16 cellular contexts compared by ENCODE assay signal in genomic region chr18:77140030-77140429, GRCh38. TPM values are rescaled to one million over a fixed set of nuclear protein-coding genes. Genes with fewer than 3 reads are reported as not detected.
A peak's percentile ranks its signal among the peaks of the same experiment; 100 is the strongest.
DNase-seq lines count a peak whose midpoint lies in the region; ATAC-seq and TF ChIP-seq lines count a peak whose summit lies in the region.
"Had no signal": no experiment of that assay in that cellular context is flagged by ENCODE, and none has a peak within 500 bp of the region (broad histone marks: within the 10 kb centered on the region; RNA-seq: fewer than 3 reads in every experiment).

No MANE protein-coding gene starts in this region.

- no peak overlapping the region for H3K4me3 Mint-ChIP-seq in activated T-cell treated with anti-CD3 and anti-CD28 coated beads, Interleukin-2, amount 50 U/mL, for 24 hours
- no peak overlapping the region for H3K4me3 Mint-ChIP-seq in CD4-positive, alpha-beta T cell
- peak overlapping the region; percentile 28 for H3K4me3 Mint-ChIP-seq in activated B cell treated with CpG ODN at 0.5 μM for 24 hours
- peak overlapping the region in 4 of 10 donors; percentile 40 to 72 (median 51) for H3K4me3 Mint-ChIP-seq in naive thymus-derived CD8-positive, alpha-beta T cell
- H3K4me3 Mint-ChIP-seq: activated naive CD8-positive, alpha-beta T cell; neural crest cell had no signal

- H3K4me1 ChIP-seq in vagina: peaks cover 7% of the 10 kb centered on the region
- H3K4me1 ChIP-seq: A549 had no signal

- H3K27ac Mint-ChIP-seq in activated T-cell treated with anti-CD3 and anti-CD28 coated beads, Interleukin-2, amount 50 U/mL, for 24 hours: peak overlapping the region; percentile 77
- peak overlapping the region; percentile 88 for H3K27ac Mint-ChIP-seq in CD4-positive, alpha-beta T cell
- peak overlapping the region; percentile 82 for H3K27ac Mint-ChIP-seq in activated B cell treated with CpG ODN at 0.5 μM for 24 hours
- peak overlapping the region in 9 of 10 donors; percentile 60 to 87 (median 78) for H3K27ac Mint-ChIP-seq in naive thymus-derived CD8-positive, alpha-beta T cell

- H3K9me3 ChIP-seq in CD4-positive, alpha-beta T cell (ENCODE audit: control insufficient read depth, low read length): peaks cover 7% of the 10 kb centered on the region
- H3K9me3 ChIP-seq in vagina: no peaks in the 10 kb centered on the region
- H3K9me3 ChIP-seq: right lobe of liver had no signal

- H3K4me1 Mint-ChIP-seq in activated T-cell treated with anti-CD3 and anti-CD28 coated beads, Interleukin-2, amount 50 U/mL, for 24 hours (ENCODE audit: low read depth): peaks cover 38% of the 10 kb centered on the region
- H3K4me1 Mint-ChIP-seq in CD4-positive, alpha-beta T cell (ENCODE audit: low read depth): peaks cover 41% of the 10 kb centered on the region
- peaks cover 31% of the 10 kb centered on the region for H3K4me1 Mint-ChIP-seq in activated B cell treated with CpG ODN at 0.5 μM for 24 hours
- peaks cover 19 to 46% (median 33%) of the 10 kb centered on the region in 4 donors for H3K4me1 Mint-ChIP-seq in naive thymus-derived CD8-positive, alpha-beta T cell
- H3K4me1 Mint-ChIP-seq: neural crest cell had no signal

- no peaks in the 10 kb centered on the region for H3K27me3 Mint-ChIP-seq in activated T-cell treated with anti-CD3 and anti-CD28 coated beads, Interleukin-2, amount 50 U/mL, for 24 hours
- no peaks in the 10 kb centered on the region for H3K27me3 Mint-ChIP-seq in CD4-positive, alpha-beta T cell
- no peaks in the 10 kb centered on the region for H3K27me3 Mint-ChIP-seq in activated B cell treated with CpG ODN at 0.5 μM for 24 hours
- no peaks in the 10 kb centered on the region for H3K27me3 Mint-ChIP-seq in naive thymus-derived CD8-positive, alpha-beta T cell
- H3K27me3 Mint-ChIP-seq: activated naive CD8-positive, alpha-beta T cell had no signal

- no peaks in the 10 kb centered on the region for H3K36me3 ChIP-seq in vagina
- H3K36me3 ChIP-seq: right lobe of liver had no signal

- no peak for ATAC-seq in CD4-positive, alpha-beta T cell (ENCODE audit: poor library complexity)
- ATAC-seq in activated B cell treated with CpG ODN at 0.5 μM for 24 hours (ENCODE audit: low read depth): peak; percentile 67
- ATAC-seq in naive thymus-derived CD8-positive, alpha-beta T cell: no peak
- ATAC-seq in HG02642 (IDR thresholded peaks at IDR 0.05; ENCODE audit: poor library complexity, unreplicated experiment): no peak
- ATAC-seq: A549 had no signal

- H3K4me3 ChIP-seq in vagina: no peak overlapping the region
- H3K4me3 ChIP-seq: A549, mucosa of descending colon, right lobe of liver had no signal

- POLR2A ChIA-PET in CD4-positive, alpha-beta T cell (lab: Charles Lee): interaction anchor here (0.8 to 2.4 kb wide), 10 partner anchors 8 to 77 kb away, joined by 3 to 31 read pairs (median 6); partner anchors contain the start of gene MBP
- POLR2A ChIA-PET in activated B cell treated with CpG ODN at 0.5 μM for 24 hours (lab: Charles Lee): interaction anchor here (1.2 to 1.9 kb wide), 5 partner anchors 8 to 77 kb away, joined by 3 to 8 read pairs (median 5); partner anchors contain the start of gene MBP
- POLR2A ChIA-PET in naive thymus-derived CD8-positive, alpha-beta T cell (lab: Charles Lee): interaction anchor here (1.4 to 2.8 kb wide), 3 partner anchors 9 to 85 kb away, joined by 3 to 21 read pairs (median 5); partner anchors contain the start of gene MBP

- no peak for TF ChIP-seq POLR2A in vagina (IDR thresholded peaks at IDR 0.05)

- no peak overlapping the region for H3K27ac ChIP-seq in CD4-positive, alpha-beta T cell (ENCODE audit: low read depth, low read length)
- no peak overlapping the region for H3K27ac ChIP-seq in vagina
- H3K27ac ChIP-seq: A549, right lobe of liver had no signal

- H3K36me3 Mint-ChIP-seq in activated T-cell treated with anti-CD3 and anti-CD28 coated beads, Interleukin-2, amount 50 U/mL, for 24 hours (ENCODE audit: low read depth): peaks cover 19% of the 10 kb centered on the region
- H3K36me3 Mint-ChIP-seq in CD4-positive, alpha-beta T cell (ENCODE audit: low read depth): peaks cover 6% of the 10 kb centered on the region
- H3K36me3 Mint-ChIP-seq in activated B cell treated with CpG ODN at 0.5 μM for 24 hours (ENCODE audit: low read depth): peaks cover 11% of the 10 kb centered on the region
- H3K36me3 Mint-ChIP-seq in naive thymus-derived CD8-positive, alpha-beta T cell: peaks cover 0 to 14% (median 13%) of the 10 kb centered on the region in 3 donors

- no peaks in the 10 kb centered on the region for H3K27me3 ChIP-seq in CD4-positive, alpha-beta T cell (ENCODE audit: control insufficient read depth, insufficient read depth, low read length)
- H3K27me3 ChIP-seq in vagina: no peaks in the 10 kb centered on the region
- H3K27me3 ChIP-seq: right lobe of liver had no signal

- CTCF ChIA-PET in CD4-positive, alpha-beta T cell (lab: Charles Lee): no interaction called here
- CTCF ChIA-PET in activated B cell treated with CpG ODN at 0.5 μM for 24 hours (lab: Charles Lee): interaction anchor here (0.7 to 1.0 kb wide), 2 partner anchors 10 to 71 kb away, joined by 3 read pairs; no protein-coding TSS in a partner anchor

- TF ChIP-seq CTCF in CD4-positive, alpha-beta T cell (IDR thresholded peaks at IDR 0.05): no peak
- TF ChIP-seq CTCF in activated B cell treated with CpG ODN at 0.5 μM for 24 hours (IDR thresholded peaks at IDR 0.05) (no peak), vagina (IDR thresholded peaks at IDR 0.05) (no peak)

- DNase-seq in activated T-cell treated with anti-CD3 and anti-CD28 coated beads, Interleukin-2, amount 50 U/mL, for 24 hours: no peak
- DNase-seq in activated T-cell treated with anti-CD3 and anti-CD28 coated beads, Interleukin-2, amount 50 U/mL, for 48 hours: no peak
- no peak for DNase-seq in CD4-positive, alpha-beta T cell
- DNase-seq in activated B cell treated with CpG ODN at 0.5 μM for 24 hours (no peak), vagina (ENCODE audit: extremely low spot score in 2 of 2) (no peak), HPDE6-E6E7 (ENCODE audit: extremely low spot score) (no peak)
- DNase-seq in naive thymus-derived CD8-positive, alpha-beta T cell: no peak
- DNase-seq: islet precursor cell, NCI-H510A treated with DMSO at 0.1 percent for 48 hours, trophoblast cell had no signal

- intact Hi-C loops in CD4-positive, alpha-beta T cell (cut with DNase I, micrococcal nuclease): loop anchor here (1.0 to 5.0 kb wide), 3 partner anchors 8 to 62 kb away; partner anchors contain the start of gene MBP (in 1 of the 2)
- intact Hi-C loops in activated B cell treated with CpG ODN at 0.5 μM for 24 hours (cut with micrococcal nuclease): no loop called here
- intact Hi-C loops in vagina (cut with DNase I): no loop called here

- peaks cover 26% of the 10 kb centered on the region for H3K9me3 Mint-ChIP-seq in activated T-cell treated with anti-CD3 and anti-CD28 coated beads, Interleukin-2, amount 50 U/mL, for 24 hours
- peaks cover 4% of the 10 kb centered on the region for H3K9me3 Mint-ChIP-seq in CD4-positive, alpha-beta T cell
- peaks cover 9% of the 10 kb centered on the region for H3K9me3 Mint-ChIP-seq in activated B cell treated with CpG ODN at 0.5 μM for 24 hours
- H3K9me3 Mint-ChIP-seq in naive thymus-derived CD8-positive, alpha-beta T cell: peaks cover 0 to 37% (median 17%) of the 10 kb centered on the region in 9 donors

RNA-seq across cellular contexts. Expression of gene MBP, which starts 7.4 kb away (rescaled TPM):
- 10 to 100 TPM; 75.4 to 79.2 TPM for total RNA-seq in CD4-positive, alpha-beta T cell
- total RNA-seq in activated B cell treated with CpG ODN at 0.5 μM for 24 hours: 88.0 and 92.7 TPM in 2 replicates
- total RNA-seq in naive thymus-derived CD8-positive, alpha-beta T cell: 100 to 1,000 TPM in 1 of 2 experiments, 10 to 100 TPM in 1; 99.9 to 108 TPM
- polyA plus RNA-seq in naive thymus-derived CD8-positive, alpha-beta T cell: 100 to 1,000 TPM in 2 of 3 donors, 10 to 100 TPM in 1; 89.2 to 148 (median 105) TPM
- total RNA-seq in vagina: 33.6 TPM

Comparison
In these comparisons a context has a peak if more than half of its experiments do, and no peak if none do; other contexts are left out.
1. intact Hi-C loops: an anchor here in CD4-positive, alpha-beta T cell (1.0 to 5.0 kb wide); none called in activated B cell treated with CpG ODN at 0.5 μM for 24 hours and vagina.